In the genomic region with DNA sequence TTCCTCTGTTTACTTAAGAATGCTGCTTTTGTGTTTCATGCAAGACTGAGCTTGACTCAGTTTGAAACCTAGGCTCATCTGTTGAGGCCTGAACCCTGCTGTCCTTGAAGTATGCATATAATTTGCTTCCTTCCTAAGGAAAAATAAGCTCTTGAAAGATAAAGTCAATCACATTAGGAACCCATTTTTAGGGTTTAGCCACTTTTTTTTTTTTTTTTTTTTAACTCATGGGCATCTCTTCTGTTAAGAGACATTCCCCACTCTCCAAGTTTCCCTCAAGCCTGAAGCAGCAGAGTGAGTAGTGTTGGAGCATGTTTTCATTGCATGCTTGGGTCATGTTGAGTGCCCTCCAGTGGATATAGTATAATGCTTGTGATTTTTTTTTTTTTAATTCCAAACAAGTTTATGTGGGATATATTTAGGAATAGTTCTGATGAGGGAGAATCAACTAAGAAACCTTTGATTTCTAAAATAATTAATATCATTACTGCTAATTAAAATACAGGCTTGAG, we compare ENCODE assay signal across 9 cellular contexts. TPM values are rescaled to one million over a fixed set of nuclear protein-coding genes. Genes with fewer than 3 reads are reported as not detected.
DNase-seq lines count a peak whose midpoint lies in the region; ATAC-seq, FAIRE-seq and TF ChIP-seq lines count a peak whose summit lies in the region.
"Had no signal": no experiment of that assay in that cellular context is flagged by ENCODE, and none has a peak within 500 bp of the region (broad histone marks: within the 10 kb centered on the region; RNA-seq: fewer than 3 reads in every experiment).

No MANE protein-coding gene starts in this region.

- H3K4me3 ChIP-seq in foreskin fibroblast (ENCODE audit: low read depth in 1 of 2, low read length in 2 of 2) (no peak overlapping the region), small intestine (ENCODE audit: low read depth in 1 of 2, low read length in 2 of 2) (no peak overlapping the region)

- H3K4me1 ChIP-seq in small intestine (ENCODE audit: control insufficient read depth in 2 of 2, insufficient read depth in 1 of 2, low read depth in 1 of 2, low read length in 1 of 2): peaks cover 12 to 24% of the 10 kb centered on the region in 2 donors

- H3K27ac Mint-ChIP-seq in T-helper 2 cell treated with Interferon-gamma antibody and Interleukin-4, amounts not matched to agents 5 μg/mL and 100 μg/mL, for 36 hours: no peak overlapping the region

- peaks cover 49% of the 10 kb centered on the region for H3K4me1 Mint-ChIP-seq in T-helper 2 cell treated with Interferon-gamma antibody and Interleukin-4, amounts not matched to agents 5 μg/mL and 100 μg/mL, for 36 hours (ENCODE audit: low read depth)

- no peaks in the 10 kb centered on the region for H3K36me3 ChIP-seq in small intestine (ENCODE audit: control insufficient read depth in 2 of 2, insufficient read depth in 2 of 2, low read length in 2 of 2)

- no peaks in the 10 kb centered on the region for H3K27me3 ChIP-seq in small intestine (ENCODE audit: control insufficient read depth in 2 of 2, insufficient read depth in 2 of 2, low read length in 2 of 2)

- peaks cover 2% of the 10 kb centered on the region for H3K27me3 Mint-ChIP-seq in T-helper 2 cell treated with Interferon-gamma antibody and Interleukin-4, amounts not matched to agents 5 μg/mL and 100 μg/mL, for 36 hours (ENCODE audit: low read depth)

- H3K27ac ChIP-seq in small intestine (ENCODE audit: low read depth in 1 of 2, low read length in 1 of 2): peak overlapping the region in 1 of 2 donors; percentile 20

- DNase-seq in NCI-H82 (lab: John Stamatoyannopoulos, UW) (peak; percentile 53), NCI-H82 treated with DMSO at 0.1 percent for 48 hours (lab: John Stamatoyannopoulos, UW; ENCODE audit: unreplicated experiment) (no peak), foreskin fibroblast (peak in 1 of 2 donors; percentile 71), small intestine (peak; percentile 61)
- no peak for DNase-seq in T-helper 2 cell treated with Interferon-gamma antibody and Interleukin-4, amounts not matched to agents 5 μg/mL and 100 μg/mL, for 36 hours (ENCODE audit: low spot score)
- DNase-seq in activated effector memory CD4-positive, alpha-beta T cell treated with Interleukin-2 at 50 U/mL for 16 hours: no peak

- H3K4me3 Mint-ChIP-seq in T-helper 2 cell treated with Interferon-gamma antibody and Interleukin-4, amounts not matched to agents 5 μg/mL and 100 μg/mL, for 36 hours: peak overlapping the region; percentile 97

- peaks cover 16% of the 10 kb centered on the region for H3K36me3 Mint-ChIP-seq in T-helper 2 cell treated with Interferon-gamma antibody and Interleukin-4, amounts not matched to agents 5 μg/mL and 100 μg/mL, for 36 hours (ENCODE audit: low read depth)

- H3K9me3 Mint-ChIP-seq in T-helper 2 cell treated with Interferon-gamma antibody and Interleukin-4, amounts not matched to agents 5 μg/mL and 100 μg/mL, for 36 hours: no peaks in the 10 kb centered on the region

- no peak for FAIRE-seq in small intestine (lab: Jason Lieb, UNC)
- FAIRE-seq: colon had no signal

- ATAC-seq in HG03442 (IDR thresholded peaks at IDR 0.05; ENCODE audit: unreplicated experiment): peak; percentile 23
- no peak for ATAC-seq in GM19035 (IDR thresholded peaks at IDR 0.05; ENCODE audit: unreplicated experiment)

- no peaks in the 10 kb centered on the region for H3K9me3 ChIP-seq in small intestine (ENCODE audit: control insufficient read depth, low read depth)

- peak; percentile 20 for TF ChIP-seq CTCF in foreskin fibroblast (IDR thresholded peaks at IDR 0.05; ENCODE audit: low read depth, low read length)

RNA-seq across cellular contexts. Expression of a gene that starts 3.6 kb away (rescaled TPM):
- 100 to 1,000 TPM; 226 to 418 (median 366) TPM for polyA plus RNA-seq in small intestine

Comparison
In these comparisons a context has a peak if more than half of its experiments do, and no peak if none do; other contexts are left out.
1. DNase-seq: peak in NCI-H82 (single experiment) and small intestine (single experiment); none in NCI-H82 treated with DMSO at 0.1 percent for 48 hours (single experiment), T-helper 2 cell treated with Interferon-gamma antibody and Interleukin-4, amounts not matched to agents 5 μg/mL and 100 μg/mL, for 36 hours (single experiment) and activated effector memory CD4-positive, alpha-beta T cell treated with Interleukin-2 at 50 U/mL for 16 hours (single experiment).